ENCODE assay signal across 8 cellular contexts in the genomic region with DNA sequence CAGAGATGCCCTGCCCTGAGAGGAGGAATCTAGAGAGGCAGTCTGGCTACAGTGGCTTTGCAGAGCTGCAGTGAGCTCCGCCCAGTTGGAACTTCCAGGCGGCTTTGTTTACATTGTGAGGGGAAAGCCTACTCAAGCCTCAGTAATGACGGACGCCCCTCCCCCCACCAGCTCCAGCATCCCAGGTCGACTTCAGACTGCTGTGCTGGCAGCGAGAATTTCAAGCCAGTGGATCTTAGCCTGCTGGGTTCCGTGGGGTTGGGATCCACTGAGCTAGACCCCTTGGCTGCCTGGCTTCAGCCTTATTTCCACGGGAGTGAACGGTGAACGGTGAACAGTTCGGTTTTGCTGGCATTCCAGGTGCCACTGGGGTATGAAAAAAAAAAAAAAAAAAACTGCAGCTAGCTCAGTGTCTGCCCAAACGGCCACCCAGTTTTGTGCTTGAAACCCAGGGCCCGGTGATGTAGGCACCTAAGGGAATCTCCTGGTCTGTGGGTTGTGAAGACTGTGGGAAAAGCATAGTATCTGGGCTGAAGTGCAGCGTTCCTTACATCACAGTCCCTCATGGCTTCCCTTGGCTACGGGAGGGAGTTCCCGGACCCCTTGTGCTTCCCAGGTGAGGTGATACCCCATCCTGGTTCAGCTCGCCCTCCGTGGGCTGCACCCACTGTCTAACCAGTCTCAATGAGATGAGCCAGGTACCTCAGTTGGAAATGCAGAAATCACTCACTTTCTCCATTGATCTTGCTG.
DNase-seq lines count a peak whose midpoint lies in the region; ATAC-seq lines count a peak whose summit lies in the region.
"Not testable (repeated sequence)": the region's sequence is repeated elsewhere in the genome, so short reads cannot be mapped to it uniquely, and the experiment has no call there.

No MANE protein-coding gene starts in this region.

- DNase-seq in NCI-H1417 treated with DMSO at 0.1 percent for 48 hours (lab: John Stamatoyannopoulos, UW): peak; percentile 69
- peak; percentile 76 for DNase-seq in NCI-H748 treated with DMSO at 0.1 percent for 48 hours (lab: John Stamatoyannopoulos, UW)
- peak; percentile 24 for DNase-seq in activated CD4-positive, alpha-beta T cell treated with anti-CD3 and anti-CD28 coated beads for 36 hours
- peak; percentile 36 for DNase-seq in epithelial cell of prostate (ENCODE audit: low read depth, low spot score)
- peak in 34 of 56 donors; percentile 16 to 69 (median 42) for DNase-seq in nucleus accumbens (lab: John Stamatoyannopoulos, UW)
- DNase-seq in ureter (ENCODE audit: low spot score): peak; percentile 80

- not testable (repeated sequence) for H3K36me3 Mint-ChIP-seq in activated CD4-positive, alpha-beta T cell treated with anti-CD3 and anti-CD28 coated beads for 36 hours (ENCODE audit: low read depth)

- not testable (repeated sequence) for H3K27me3 ChIP-seq in iPS-15b (ENCODE audit: control insufficient read depth, insufficient read depth, low read length)

- H3K4me1 Mint-ChIP-seq in activated CD4-positive, alpha-beta T cell treated with anti-CD3 and anti-CD28 coated beads for 36 hours: peaks cover 20% of the 10 kb centered on the region

- H3K9me3 ChIP-seq in ES-I3 (ENCODE audit: control insufficient read depth, insufficient read depth, low read length); iPS-15b (ENCODE audit: control insufficient read depth, insufficient read depth, low read length): not testable (repeated sequence)

- H3K4me3 Mint-ChIP-seq in activated CD4-positive, alpha-beta T cell treated with anti-CD3 and anti-CD28 coated beads for 36 hours: not testable (repeated sequence)

- H3K4me3 ChIP-seq in iPS-15b (ENCODE audit: low read depth, low read length): peak overlapping the region; percentile 39

- not testable (repeated sequence) for ATAC-seq in activated CD4-positive, alpha-beta T cell treated with anti-CD3 and anti-CD28 coated beads for 36 hours

- peak overlapping the region; percentile 54 for H3K9ac ChIP-seq in ES-I3 (ENCODE audit: low read depth, low read length)
- not testable (repeated sequence) for H3K9ac ChIP-seq in iPS-15b (ENCODE audit: low read depth, low read length)

- H3K27ac ChIP-seq in epithelial cell of prostate: not testable (repeated sequence)

- H3K27ac Mint-ChIP-seq in activated CD4-positive, alpha-beta T cell treated with anti-CD3 and anti-CD28 coated beads for 36 hours: not testable (repeated sequence)

- CTCF ChIA-PET in activated CD4-positive, alpha-beta T cell treated with anti-CD3 and anti-CD28 coated beads for 36 hours (lab: Charles Lee): interaction anchor here (0.5 to 0.6 kb wide), 2 partner anchors 77 to 341 kb away, joined by 3 to 4 read pairs; no protein-coding TSS in a partner anchor

- intact Hi-C loops in activated CD4-positive, alpha-beta T cell treated with anti-CD3 and anti-CD28 coated beads for 36 hours (cut with DNase I, micrococcal nuclease): not testable (repeated sequence)

- POLR2A ChIA-PET in activated CD4-positive, alpha-beta T cell treated with anti-CD3 and anti-CD28 coated beads for 36 hours (lab: Charles Lee): not testable (repeated sequence)

- H3K9me3 Mint-ChIP-seq in activated CD4-positive, alpha-beta T cell treated with anti-CD3 and anti-CD28 coated beads for 36 hours (ENCODE audit: low read depth): peaks cover 26% of the 10 kb centered on the region

- H3K27me3 Mint-ChIP-seq in activated CD4-positive, alpha-beta T cell treated with anti-CD3 and anti-CD28 coated beads for 36 hours: not testable (repeated sequence)

- H3K4me1 ChIP-seq in ES-I3 (ENCODE audit: insufficient read depth, low read length); iPS-15b (ENCODE audit: control insufficient read depth, insufficient read depth, low read length): not testable (repeated sequence)

- H3K36me3 ChIP-seq in ES-I3 (ENCODE audit: insufficient read depth, low read length); iPS-15b (ENCODE audit: control insufficient read depth, insufficient read depth, low read length): not testable (repeated sequence)

Comparison
In these comparisons a context has a peak if more than half of its experiments do, and no peak if none do; other contexts are left out.
1. DNase-seq: peak in every context shown above with its lines; median percentile 80 in ureter; 76 in NCI-H748 treated with DMSO at 0.1 percent for 48 hours; 69 in NCI-H1417 treated with DMSO at 0.1 percent for 48 hours; 42 in nucleus accumbens; 36 in epithelial cell of prostate; 24 in activated CD4-positive, alpha-beta T cell treated with anti-CD3 and anti-CD28 coated beads for 36 hours.